ENCODE assay signal across 8 cellular contexts in genomic region chr16:5097470-5098220, GRCh38. TPM values are rescaled to one million over a fixed set of nuclear protein-coding genes. Genes with fewer than 3 reads are reported as not detected.
DNase-seq lines count a peak whose midpoint lies in the region; ATAC-seq and TF ChIP-seq lines count a peak whose summit lies in the region.
"Not testable (repeated sequence)": the region's sequence is repeated elsewhere in the genome, so short reads cannot be mapped to it uniquely, and the experiment has no call there.

A gene with protein sequence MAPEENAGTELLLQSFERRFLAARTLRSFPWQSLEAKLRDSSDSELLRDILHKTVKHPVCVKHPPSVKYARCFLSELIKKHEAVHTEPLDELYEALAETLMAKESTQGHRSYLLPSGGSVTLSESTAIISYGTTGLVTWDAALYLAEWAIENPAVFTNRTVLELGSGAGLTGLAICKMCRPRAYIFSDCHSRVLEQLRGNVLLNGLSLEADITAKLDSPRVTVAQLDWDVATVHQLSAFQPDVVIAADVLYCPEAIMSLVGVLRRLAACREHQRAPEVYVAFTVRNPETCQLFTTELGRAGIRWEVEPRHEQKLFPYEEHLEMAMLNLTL (minus strand): TSS chr16:5097795. CDS start chr16:5097739, 56 bp downstream.

- intact Hi-C loops in aorta (cut with DNase I) = loop anchor here in 1 of 2 donors (10.0 kb wide), 1 partner anchor 153 kb away; no protein-coding TSS in a partner anchor

- peak within 1 kb of the TSS; percentile 96 for H3K27ac ChIP-seq in hepatocyte
- H3K27ac ChIP-seq in aorta (ENCODE audit: low read depth in 1 of 2, low read length in 2 of 2) = peak within 1 kb of the TSS in 1 of 2 donors; percentile 31

- in situ Hi-C loops in astrocyte of the spinal cord (cut with HindIII; ENCODE audit: low sequenced_read_pairs) = not testable (repeated sequence)

- not testable (repeated sequence) for TF ChIP-seq POLR2A in GM18505 (IDR thresholded peaks at IDR 0.05; ENCODE audit: borderline replicate concordance, extremely low read depth, insufficient read depth, insufficient read length)

- H3K9me3 ChIP-seq in hepatocyte (ENCODE audit: low read depth); aorta (ENCODE audit: control insufficient read depth, low read length): not testable (repeated sequence)

- ATAC-seq in GM18505 (IDR thresholded peaks at IDR 0.05; ENCODE audit: unreplicated experiment) = peak; percentile 98
- ATAC-seq in HG02981 (IDR thresholded peaks at IDR 0.05; ENCODE audit: unreplicated experiment) = peak; percentile 91
- ATAC-seq in aorta (ENCODE audit: low FRiP score) = peak; percentile 100

- H3K27me3 ChIP-seq in hepatocyte; aorta (ENCODE audit: control insufficient read depth in 1 of 2, insufficient read depth in 2 of 2, low read length in 1 of 2): not testable (repeated sequence)

- H3K4me2 ChIP-seq in hepatocyte = peak within 1 kb of the TSS; percentile 95

- not testable (repeated sequence) for H3K79me2 ChIP-seq in hepatocyte

- DNase-seq in NCI-H2029 treated with DMSO at 0.1 percent for 48 hours (lab: John Stamatoyannopoulos, UW) (peak; percentile 96), T-helper 22 cell (ENCODE audit: low read depth) (peak; percentile 92), astrocyte of the spinal cord (ENCODE audit: low read depth, low spot score) (peak; percentile 99), hepatocyte (ENCODE audit: low spot score) (peak; percentile 99), renal cortical epithelial cell (ENCODE audit: low read depth) (peak; percentile 97), aorta (peak; percentile 100)

- H3K9me2 ChIP-seq in hepatocyte (replicated peaks; ENCODE audit: insufficient read depth) = not testable (repeated sequence)

- WGBS in hepatocyte (ENCODE audit: low lambda C conversion rate, missing lambda C conversion rate) = 3% methylated on average over 20 of the region's 67 CpGs
- 1% methylated on average over 52 to 67 of the region's 67 CpGs for WGBS in aorta, 2 donors

- H3K4me1 ChIP-seq in hepatocyte (ENCODE audit: insufficient read depth) = peaks cover 11% of the 10 kb centered on the region
- not testable (repeated sequence) for H3K4me1 ChIP-seq in aorta (ENCODE audit: control insufficient read depth in 1 of 2, insufficient read depth in 2 of 2, low read length in 2 of 2)

- not testable (repeated sequence) for H3K36me3 ChIP-seq in hepatocyte (replicated peaks; ENCODE audit: insufficient read depth, low read depth); aorta (ENCODE audit: control insufficient read depth in 1 of 2, insufficient read depth in 2 of 2, low read length in 1 of 2)

- H4K20me1 ChIP-seq in hepatocyte (ENCODE audit: insufficient read depth, poor library complexity, severe bottlenecking) = not testable (repeated sequence)

- H3K4me3 ChIP-seq in astrocyte of the spinal cord (ENCODE audit: low read depth, low read length) = peak within 1 kb of the TSS; percentile 57
- peak within 1 kb of the TSS; percentile 54 for H3K4me3 ChIP-seq in hepatocyte
- H3K4me3 ChIP-seq in aorta (ENCODE audit: low read length in 2 of 2) = peak within 1 kb of the TSS; percentile 14 to 52

- H2AFZ ChIP-seq in hepatocyte = peak within 1 kb of the TSS; percentile 84

- not testable (repeated sequence) for TF ChIP-seq CTCF in astrocyte of the spinal cord (IDR thresholded peaks at IDR 0.05; ENCODE audit: low read depth, low read length); hepatocyte (IDR thresholded peaks at IDR 0.05; ENCODE audit: poor library complexity)

RNA-seq across cellular contexts. Expression of the gene that starts here (rescaled TPM):
- total RNA-seq in hepatocyte (5.8 and 16.5 TPM in 2 replicates), renal cortical epithelial cell (12.3 and 13.9 TPM in 2 replicates), aorta (1 to 10 TPM; 5.7 to 6.8 TPM)
- polyA plus RNA-seq in hepatocyte (16.1 and 16.7 TPM in 2 replicates), aorta (1 to 10 TPM; 4.2 to 7.6 TPM)
